Comparison of ENCODE assay signal across 9 cellular contexts in genomic region chr1:56967900-56968832, GRCh38. TPM values are rescaled to one million over a fixed set of nuclear protein-coding genes. Genes with fewer than 3 reads are reported as not detected.
DNase-seq lines count a peak whose midpoint lies in the region; ATAC-seq, FAIRE-seq and TF ChIP-seq lines count a peak whose summit lies in the region.
"Had no signal": no experiment of that assay in that cellular context is flagged by ENCODE, and none has a peak within 500 bp of the region (broad histone marks: within the 10 kb centered on the region; RNA-seq: fewer than 3 reads in every experiment).

No MANE protein-coding gene starts in this region.

- H3K4me1 Mint-ChIP-seq in stimulated activated naive CD8-positive, alpha-beta T cell treated with anti-CD3 and anti-CD28 coated beads, Interleukin-15, amount 100 ng/mL, for 72 hours, result no peaks in the 10 kb centered on the region
- H3K4me1 Mint-ChIP-seq: central memory CD8-positive, alpha-beta T cell had no signal

- H3K4me1 ChIP-seq in left ventricle myocardium inferior (no peaks in the 10 kb centered on the region), tibial nerve (no peaks in the 10 kb centered on the region)

- H3K9me3 Mint-ChIP-seq in stimulated activated naive CD8-positive, alpha-beta T cell treated with anti-CD3 and anti-CD28 coated beads, Interleukin-15, amount 100 ng/mL, for 72 hours, result peaks cover 4 to 11% of the 10 kb centered on the region in 2 donors
- H3K9me3 Mint-ChIP-seq: central memory CD8-positive, alpha-beta T cell had no signal

- H3K27ac Mint-ChIP-seq in stimulated activated naive CD8-positive, alpha-beta T cell treated with anti-CD3 and anti-CD28 coated beads, Interleukin-15, amount 100 ng/mL, for 72 hours, result no peak overlapping the region

- TF ChIP-seq CTCF in left ventricle myocardium inferior (IDR thresholded peaks at IDR 0.05; ENCODE audit: borderline replicate concordance), result peak; percentile 55
- peak in 1 of 5 experiments; percentile 12 for TF ChIP-seq CTCF in tibial nerve (IDR thresholded peaks at IDR 0.05)

- no peak overlapping the region for H3K4me3 Mint-ChIP-seq in stimulated activated naive CD8-positive, alpha-beta T cell treated with anti-CD3 and anti-CD28 coated beads, Interleukin-15, amount 100 ng/mL, for 72 hours
- H3K4me3 Mint-ChIP-seq: central memory CD8-positive, alpha-beta T cell had no signal

- DNase-seq in stimulated activated naive CD8-positive, alpha-beta T cell treated with anti-CD3 and anti-CD28 coated beads, Interleukin-15, Interleukin-2, amounts not matched to agents 100 U/mL and 50 U/mL, for 24 hours, result peak; percentile 25
- DNase-seq in stimulated activated naive CD8-positive, alpha-beta T cell treated with anti-CD3 and anti-CD28 coated beads, Interleukin-15, amount 100 ng/mL, for 72 hours, result no peak
- peak; percentile 23 for DNase-seq in RPMI8226
- no peak for DNase-seq in left ventricle myocardium inferior
- peak; percentile 24 for DNase-seq in urothelium cell line (ENCODE audit: low spot score)
- no peak for DNase-seq in tibial nerve (ENCODE audit: low spot score in 2 of 2)
- DNase-seq in frontal cortex (ENCODE audit: low spot score in 2 of 2), result no peak

- H3K27ac ChIP-seq in left ventricle myocardium inferior (replicated peaks) (no peak overlapping the region), tibial nerve (no peak overlapping the region)

- TF ChIP-seq EP300 in tibial nerve (IDR thresholded peaks at IDR 0.05), result no peak

- 45 to 49% methylated on average over 15 of the region's 15 CpGs for WGBS in tibial nerve, 2 donors

- no peak overlapping the region for H3K4me3 ChIP-seq in left ventricle myocardium inferior
- no peak overlapping the region for H3K4me3 ChIP-seq in tibial nerve

- intact Hi-C loops in left ventricle myocardium inferior (cut with micrococcal nuclease), result no loop called here

- H3K27me3 ChIP-seq in left ventricle myocardium inferior (ENCODE audit: low read depth) (peaks cover 11% of the 10 kb centered on the region), tibial nerve (no peaks in the 10 kb centered on the region)

- ATAC-seq in stimulated activated naive CD8-positive, alpha-beta T cell treated with anti-CD3 and anti-CD28 coated beads, Interleukin-15, Interleukin-2, amounts not matched to agents 100 U/mL and 50 U/mL, for 24 hours, result no peak
- ATAC-seq in stimulated activated naive CD8-positive, alpha-beta T cell treated with anti-CD3 and anti-CD28 coated beads, Interleukin-15, amount 100 ng/mL, for 72 hours, result no peak
- no peak for ATAC-seq in HG02870 (IDR thresholded peaks at IDR 0.05; ENCODE audit: unreplicated experiment)

- peaks cover 13% of the 10 kb centered on the region for H3K27me3 Mint-ChIP-seq in stimulated activated naive CD8-positive, alpha-beta T cell treated with anti-CD3 and anti-CD28 coated beads, Interleukin-15, amount 100 ng/mL, for 72 hours
- H3K27me3 Mint-ChIP-seq: central memory CD8-positive, alpha-beta T cell had no signal

- H3K36me3 ChIP-seq in left ventricle myocardium inferior (no peaks in the 10 kb centered on the region), tibial nerve (no peaks in the 10 kb centered on the region)

- FAIRE-seq in urothelium cell line (lab: Jason Lieb, UNC) (no peak), frontal cortex (lab: Jason Lieb, UNC) (no peak)

- no peak for TF ChIP-seq POLR2A in tibial nerve (IDR thresholded peaks at IDR 0.05)

- no peaks in the 10 kb centered on the region for H3K9me3 ChIP-seq in left ventricle myocardium inferior (replicated peaks)
- peaks cover 0 to 16% (median 0%) of the 10 kb centered on the region in 4 donors for H3K9me3 ChIP-seq in tibial nerve

RNA-seq across cellular contexts. Expression of gene C8B, which starts 2.4 kb away (rescaled TPM):
- total RNA-seq in left ventricle myocardium inferior (not detected), tibial nerve (not detected), frontal cortex (not detected)

Comparison
In these comparisons a context has a peak if more than half of its experiments do, and no peak if none do; other contexts are left out.
1. DNase-seq: peak in stimulated activated naive CD8-positive, alpha-beta T cell treated with anti-CD3 and anti-CD28 coated beads, Interleukin-15, Interleukin-2, amounts not matched to agents 100 U/mL and 50 U/mL, for 24 hours (single experiment), RPMI8226 (single experiment) and urothelium cell line (single experiment); none in stimulated activated naive CD8-positive, alpha-beta T cell treated with anti-CD3 and anti-CD28 coated beads, Interleukin-15, amount 100 ng/mL, for 72 hours (0 of 2), left ventricle myocardium inferior (single experiment), tibial nerve (0 of 2) and frontal cortex (0 of 2).